ENCODE assay signal across 15 cellular contexts in genomic region chr6:45896783-45897441, GRCh38.
DNase-seq lines count a peak whose midpoint lies in the region; ATAC-seq, FAIRE-seq and TF ChIP-seq lines count a peak whose summit lies in the region.
"Had no signal": no experiment of that assay in that cellular context is flagged by ENCODE, and none has a peak within 500 bp of the region (broad histone marks: within the 10 kb centered on the region; RNA-seq: fewer than 3 reads in every experiment).

No MANE protein-coding gene starts in this region.

- no peak overlapping the region for H2BK15ac ChIP-seq in neuronal stem cell (ENCODE audit: low read length)

- no peak for TF ChIP-seq CTCF in astrocyte of the spinal cord (IDR thresholded peaks at IDR 0.05; ENCODE audit: low read depth, low read length)
- TF ChIP-seq CTCF in pancreas (IDR thresholded peaks at IDR 0.05): no peak
- no peak for TF ChIP-seq CTCF in D721Med (IDR thresholded peaks at IDR 0.05; ENCODE audit: insufficient read depth, missing control alignments)

- no peak overlapping the region for H2AK5ac ChIP-seq in neuronal stem cell (ENCODE audit: low read depth, low read length)

- no peak overlapping the region for H3K4ac ChIP-seq in neuronal stem cell (ENCODE audit: low read length)

- DNase-seq in Daoy (ENCODE audit: low read depth) (peak; percentile 77), HT1080 (ENCODE audit: low read depth) (peak; percentile 44), astrocyte of the spinal cord (ENCODE audit: low read depth, low spot score) (peak; percentile 72), neuronal stem cell (ENCODE audit: low spot score) (no peak), pancreas (no peak), HuH-7 (ENCODE audit: low spot score) (no peak), D721Med (ENCODE audit: insufficient read length, low spot score) (no peak)
- no peak for DNase-seq in activated effector memory CD4-positive, alpha-beta T cell treated with Interleukin-2 at 50 U/mL for 16 hours
- DNase-seq: activated CD4-positive, CD25-positive, alpha-beta regulatory T cell; Calu3; cerebellar nuclear complex; foreskin keratinocyte; kidney glomerular epithelial cell; NCI-H345; SIG-M5 had no signal

- no peak overlapping the region for H3K4me2 ChIP-seq in neuronal stem cell (ENCODE audit: insufficient read depth, low read length, poor library complexity, severe bottlenecking)

- H3K27me3 ChIP-seq in neuronal stem cell (ENCODE audit: control insufficient read depth in 3 of 3, insufficient read depth in 3 of 3, low read depth in 1 of 3, low read length in 3 of 3) (no peaks in the 10 kb centered on the region), pancreas (no peaks in the 10 kb centered on the region)

- no peak overlapping the region for H2BK120ac ChIP-seq in neuronal stem cell (ENCODE audit: low read depth, low read length)

- H2BK5ac ChIP-seq in neuronal stem cell (ENCODE audit: low read length): no peak overlapping the region

- no peak overlapping the region for H3K14ac ChIP-seq in neuronal stem cell (ENCODE audit: low read length)

- in situ Hi-C loops in astrocyte of the spinal cord (cut with HindIII; ENCODE audit: low sequenced_read_pairs): no loop called here

- no peak overlapping the region for H3K9ac ChIP-seq in neuronal stem cell (ENCODE audit: low read depth, low read length, poor library complexity)

- no CpG with 5 or more reads among the region's 6 CpGs for WGBS in neuronal stem cell (ENCODE audit: extremely low coverage in 2 of 2, insufficient read length in 2 of 2, insufficient replicate concordance in 1 of 2), 2 donors
- 68 to 72% methylated on average over 6 of the region's 6 CpGs for WGBS in pancreas, 2 donors

- H4K91ac ChIP-seq in neuronal stem cell (ENCODE audit: low read depth, low read length, poor library complexity): no peak overlapping the region

- no peak for FAIRE-seq in pancreas (lab: Jason Lieb, UNC)
- FAIRE-seq in D721Med (lab: Jason Lieb, UNC): no peak

- no peak overlapping the region for H3K4me3 ChIP-seq in astrocyte of the spinal cord (ENCODE audit: low read depth, low read length)
- no peak overlapping the region for H3K4me3 ChIP-seq in neuronal stem cell (ENCODE audit: low read length in 2 of 2)
- no peak overlapping the region for H3K4me3 ChIP-seq in pancreas

- H2AFZ ChIP-seq in neuronal stem cell (ENCODE audit: low read length): peak overlapping the region; percentile 7

- intact Hi-C loops in pancreas (cut with DNase I): no loop called here

- no peak overlapping the region for H2BK12ac ChIP-seq in neuronal stem cell (ENCODE audit: low read length)

- H3K18ac ChIP-seq in neuronal stem cell (ENCODE audit: low read length): no peak overlapping the region

- H3K9me3 ChIP-seq in neuronal stem cell (replicated peaks in 1 of 2; ENCODE audit: control insufficient read depth in 2 of 2, insufficient read depth in 1 of 2, low read depth in 1 of 2, low read length in 2 of 2) (no peaks in the 10 kb centered on the region), pancreas (no peaks in the 10 kb centered on the region)

- H3K4me1 ChIP-seq in neuronal stem cell (ENCODE audit: control insufficient read depth in 2 of 2, insufficient read depth in 1 of 2, low read depth in 1 of 2, low read length in 2 of 2) (peaks cover 4 to 11% of the 10 kb centered on the region in 2 donors), pancreas (no peaks in the 10 kb centered on the region)
- H3K4me1 ChIP-seq: foreskin keratinocyte had no signal

- H3K23ac ChIP-seq in neuronal stem cell (ENCODE audit: low read depth, low read length, poor library complexity): no peak overlapping the region

- no peak overlapping the region for H4K8ac ChIP-seq in neuronal stem cell (ENCODE audit: low read depth, low read length)

- no peak for ATAC-seq in pancreas
- ATAC-seq: foreskin keratinocyte had no signal

- H3K36me3 ChIP-seq in neuronal stem cell (replicated peaks in 1 of 2; ENCODE audit: control insufficient read depth in 2 of 2, insufficient read depth in 2 of 2, low read length in 2 of 2): no peaks in the 10 kb centered on the region
- no peaks in the 10 kb centered on the region for H3K36me3 ChIP-seq in pancreas

- H3K27ac ChIP-seq in neuronal stem cell (replicated peaks; ENCODE audit: low read length): no peak overlapping the region
- H3K27ac ChIP-seq in pancreas: no peak overlapping the region
- H3K27ac ChIP-seq: foreskin keratinocyte had no signal

- H3K79me1 ChIP-seq in neuronal stem cell (ENCODE audit: low read depth, low read length): no peaks in the 10 kb centered on the region

Comparison
In these comparisons a context has a peak if more than half of its experiments do, and no peak if none do; other contexts are left out.
1. DNase-seq: peak in Daoy (single experiment), HT1080 (single experiment) and astrocyte of the spinal cord (single experiment); none in neuronal stem cell (single experiment), activated effector memory CD4-positive, alpha-beta T cell treated with Interleukin-2 at 50 U/mL for 16 hours (single experiment), pancreas (0 of 6), HuH-7 (single experiment) and D721Med (single experiment).